ENCODE assay signal across 8 cellular contexts in genomic region chr2:178193823-178194599, GRCh38. TPM values are rescaled to one million over a fixed set of nuclear protein-coding genes. Genes with fewer than 3 reads are reported as not detected.
DNase-seq lines count a peak whose midpoint lies in the region; ATAC-seq and TF ChIP-seq lines count a peak whose summit lies in the region.

TSS of gene OSBPL6 (plus strand) at chr2:178194512. CDS start at chr2:178306185, 111,673 bp downstream.

- peaks cover 9% of the 10 kb centered on the region for H3K4me1 Mint-ChIP-seq in endothelial cell (ENCODE audit: unreplicated experiment)

- peak within 1 kb of the TSS; percentile 90 for H3K4me3 Mint-ChIP-seq in endothelial cell (ENCODE audit: unreplicated experiment)

- no peaks in the 10 kb centered on the region for H3K9me3 ChIP-seq in mesodermal cell (ENCODE audit: control insufficient read depth, low read length)

- no peaks in the 10 kb centered on the region for H3K27me3 ChIP-seq in BJ (ENCODE audit: control insufficient read depth, insufficient read depth, low read length)

- CTCF ChIA-PET in BJ (lab: Yijun Ruan, JAX), result interaction anchor here (0.8 to 2.0 kb wide), 4 partner anchors 9 to 61 kb away, joined by 3 to 6 read pairs (median 4); no protein-coding TSS in a partner anchor

- H3K9me3 Mint-ChIP-seq in endothelial cell (ENCODE audit: unreplicated experiment), result no peaks in the 10 kb centered on the region

- peaks cover 7% of the 10 kb centered on the region for H3K27me3 Mint-ChIP-seq in endothelial cell (ENCODE audit: unreplicated experiment)

- H3K4me3 ChIP-seq in BJ (ENCODE audit: low read depth, low read length) (peak within 1 kb of the TSS; percentile 93), mesodermal cell (ENCODE audit: extremely low read depth, insufficient read depth, low read length, poor library complexity, severe bottlenecking) (peak within 1 kb of the TSS; percentile 80)

- ATAC-seq in HG03378 (IDR thresholded peaks at IDR 0.05; ENCODE audit: unreplicated experiment), result peak; percentile 76

- TF ChIP-seq CTCF in BJ (IDR thresholded peaks at IDR 0.05; ENCODE audit: insufficient read depth, low read depth, low read length) (no peak), endothelial cell (IDR thresholded peaks at IDR 0.05; ENCODE audit: unreplicated experiment) (no peak)

- H3K36me3 ChIP-seq in BJ (ENCODE audit: control insufficient read depth, insufficient read depth, low read length), result no peaks in the 10 kb centered on the region
- H3K36me3 ChIP-seq in mesodermal cell (ENCODE audit: control insufficient read depth, insufficient read depth, low read length), result no peaks in the 10 kb centered on the region

- H3K27ac ChIP-seq in mesodermal cell (ENCODE audit: low read depth, low read length, severe bottlenecking), result peak within 1 kb of the TSS; percentile 55

- DNase-seq in BJ (ENCODE audit: low read depth), result peak; percentile 39
- DNase-seq in GM19240 (ENCODE audit: insufficient read length, low spot score), result peak; percentile 52
- DNase-seq in NCI-H526 (lab: John Stamatoyannopoulos, UW), result peak; percentile 67 to 93
- DNase-seq in activated CD8-positive, alpha-beta memory T cell treated with anti-CD3 and anti-CD28 coated beads for 24 hours, result peak; percentile 83
- DNase-seq in endothelial cell (ENCODE audit: low spot score), result peak; percentile 81
- DNase-seq in stimulated activated CD8-positive, alpha-beta memory T cell treated with anti-CD3 and anti-CD28 coated beads, Interleukin-12 subunit alpha, Interleukin-12 subunit beta, amount 100 ng/mL, for 4 hours (ENCODE audit: low read depth), result peak; percentile 28

- POLR2A ChIA-PET in BJ (lab: Charles Lee), result no interaction called here

- peak within 1 kb of the TSS; percentile 36 for H3K27ac Mint-ChIP-seq in endothelial cell (ENCODE audit: unreplicated experiment)

- no peaks in the 10 kb centered on the region for H3K4me1 ChIP-seq in mesodermal cell (ENCODE audit: control insufficient read depth, insufficient read depth, low read length, poor library complexity, severe bottlenecking)

- 0 to 1% methylated on average over 56 to 82 of the region's 90 CpGs for whole genome bisulfite sequencing in mesodermal cell (ENCODE audit: insufficient coverage in 2 of 2), 2 experiments

- no peaks in the 10 kb centered on the region for H3K36me3 Mint-ChIP-seq in endothelial cell (ENCODE audit: low read depth, unreplicated experiment)

RNA-seq across cellular contexts. Expression of gene OSBPL6, which starts in this region (rescaled TPM):
- 3.7 and 5.1 TPM in 2 replicates for polyA plus RNA-seq in BJ (2011; rRNA removed)
- 2.5 and 3.2 TPM in 2 replicates for polyA minus RNA-seq in BJ (2011; rRNA and poly(A)+ RNA removed)
- 3.0 TPM for total RNA-seq in endothelial cell (ENCODE audit: unreplicated experiment)
- 11.7 TPM for polyA plus RNA-seq in mesodermal cell (2013, experiment 1 of 2)
- 11.1 TPM for polyA plus RNA-seq in mesodermal cell (2013, experiment 2 of 2)

Comparison
In these comparisons a context has a peak if more than half of its experiments do, and no peak if none do; other contexts are left out.
1. Peak in every context shown above with its lines: DNase-seq, ATAC-seq, H3K4me3 ChIP-seq and H3K27ac ChIP-seq.
2. DNase-seq: peak in every context shown above with its lines; median percentile 83 in activated CD8-positive, alpha-beta memory T cell treated with anti-CD3 and anti-CD28 coated beads for 24 hours; 81 in endothelial cell; 80 in NCI-H526; 52 in GM19240; 39 in BJ; 28 in stimulated activated CD8-positive, alpha-beta memory T cell treated with anti-CD3 and anti-CD28 coated beads, Interleukin-12 subunit alpha, Interleukin-12 subunit beta, amount 100 ng/mL, for 4 hours.